10 cellular contexts compared by ENCODE assay signal in genomic region chr12:120625557-120626419, GRCh38. TPM values are rescaled to one million over a fixed set of nuclear protein-coding genes. Genes with fewer than 3 reads are reported as not detected.
A peak's percentile ranks its signal among the peaks of the same experiment; 100 is the strongest.
DNase-seq lines count a peak whose midpoint lies in the region; ATAC-seq, FAIRE-seq and TF ChIP-seq lines count a peak whose summit lies in the region.
"Had no signal": no experiment of that assay in that cellular context is flagged by ENCODE, and none has a peak within 500 bp of the region (broad histone marks: within the 10 kb centered on the region; RNA-seq: fewer than 3 reads in every experiment).

No MANE protein-coding gene starts in this region.

- no peaks in the 10 kb centered on the region for H3K79me2 ChIP-seq in endothelial cell of umbilical vein (ENCODE audit: control insufficient read depth, insufficient read depth, low read length)

- ATAC-seq in GM18858 (IDR thresholded peaks at IDR 0.05; ENCODE audit: unreplicated experiment) (no peak), HG03378 (IDR thresholded peaks at IDR 0.05; ENCODE audit: unreplicated experiment) (no peak), HG02610 (IDR thresholded peaks at IDR 0.05; ENCODE audit: unreplicated experiment) (no peak)

- intact Hi-C loops in endothelial cell of umbilical vein (cut with micrococcal nuclease): no loop called here

- no peaks in the 10 kb centered on the region for H3K9me3 ChIP-seq in endothelial cell of umbilical vein (replicated peaks; ENCODE audit: control insufficient read depth, insufficient read depth, low read length)

- H2AFZ ChIP-seq in endothelial cell of umbilical vein (ENCODE audit: low read depth, low read length): no peak overlapping the region

- no peaks in the 10 kb centered on the region for H3K4me1 ChIP-seq in endothelial cell of umbilical vein (ENCODE audit: control insufficient read depth, extremely low read depth, insufficient read depth, low read length)

- no peaks in the 10 kb centered on the region for H4K20me1 ChIP-seq in endothelial cell of umbilical vein (replicated peaks; ENCODE audit: control insufficient read depth, extremely low read depth, insufficient read depth, low read length)

- POLR2A ChIA-PET in endothelial cell of umbilical vein (lab: Charles Lee): interaction anchor here (0.6 kb wide), 1 partner anchor 24 kb away, joined by 7 read pairs; no protein-coding TSS in a partner anchor

- peak; percentile 31 for FAIRE-seq in endothelial cell of umbilical vein (lab: Jason Lieb, UNC)

- no peak overlapping the region for H3K4me3 ChIP-seq in endothelial cell of umbilical vein (replicated peaks in 1 of 3; ENCODE audit: insufficient read depth in 1 of 3, low read depth in 1 of 3, low read length in 3 of 3)

- peak; percentile 43 for DNase-seq in ACHN
- DNase-seq in GM13977 (ENCODE audit: low spot score): peak; percentile 64
- peak; percentile 5 for DNase-seq in SW480 (ENCODE audit: low spot score)
- DNase-seq in endothelial cell of umbilical vein (ENCODE audit: low read depth, low spot score): no peak
- DNase-seq in NCI-H2029 treated with DMSO at 0.1 percent for 48 hours (lab: John Stamatoyannopoulos, UW): no peak
- DNase-seq: NCI-H524 treated with DMSO at 0.1 percent for 48 hours; stimulated activated naive CD4-positive, alpha-beta T cell had no signal

- TF ChIP-seq CTCF in GM13977 (IDR thresholded peaks at IDR 0.05; ENCODE audit: extremely low read depth, insufficient read depth, missing control alignments): peak; percentile 51
- TF ChIP-seq CTCF in endothelial cell of umbilical vein (IDR thresholded peaks at IDR 0.05; ENCODE audit: extremely low read depth in 1 of 2, insufficient read depth in 1 of 2, low read depth in 1 of 2, low read length in 2 of 2): peak in 1 of 2 donors; percentile 28

- CTCF ChIA-PET in endothelial cell of umbilical vein (lab: Charles Lee): interaction anchor here (0.6 to 2.7 kb wide), 3 partner anchors 23 to 1733 kb away, joined by 3 to 11 read pairs (median 4); no protein-coding TSS in a partner anchor

- H3K36me3 ChIP-seq in endothelial cell of umbilical vein (ENCODE audit: control insufficient read depth in 2 of 2, extremely low read depth in 1 of 2, insufficient read depth in 2 of 2, low read length in 2 of 2): no peaks in the 10 kb centered on the region

- H3K4me2 ChIP-seq in endothelial cell of umbilical vein (ENCODE audit: insufficient read depth, low read length): no peak overlapping the region

- in situ Hi-C loops in ACHN (cut with HindIII; ENCODE audit: low pct_ligation_motif_present, low pct_unique_long_range_greater_than_20kb, low sequenced_read_pairs): no loop called here
- in situ Hi-C loops in GM13977 (cut with MboI; ENCODE audit: low pct_unique_long_range_greater_than_20kb, low sequenced_read_pairs, unreplicated experiment): no loop called here

- H3K27ac ChIP-seq in endothelial cell of umbilical vein (ENCODE audit: insufficient read depth, low read depth, low read length): no peak overlapping the region

- dilution Hi-C loops in endothelial cell of umbilical vein (cut with MboI; ENCODE audit: extremely low pct_ligation_motif_present, low sequenced_read_pairs): no loop called here

- TF ChIP-seq POLR2A in endothelial cell of umbilical vein (IDR thresholded peaks at IDR 0.05; ENCODE audit: low read depth, low read length): no peak

- no peaks in the 10 kb centered on the region for H3K9me1 ChIP-seq in endothelial cell of umbilical vein (replicated peaks; ENCODE audit: control insufficient read depth, extremely low read depth, insufficient read depth, low read length)

- peaks cover 0 to 3% of the 10 kb centered on the region in 2 experiments for H3K27me3 ChIP-seq in endothelial cell of umbilical vein (ENCODE audit: control insufficient read depth in 2 of 2, insufficient read depth in 2 of 2, low read length in 2 of 2)

- no TSS peak for BruUV-seq in endothelial cell of umbilical vein (replicated peaks; lab: Mats Ljungman, UMichigan)

- no peak overlapping the region for H3K9ac ChIP-seq in endothelial cell of umbilical vein (replicated peaks; ENCODE audit: extremely low read depth, insufficient read depth, low read length)

TF ChIP-seq in endothelial cell of umbilical vein, 7 proteins besides CTCF, POLR2A, EP300 and RAD21:
- TF ChIP-seq GATA2 (IDR thresholded peaks at IDR 0.05; ENCODE audit: insufficient read depth, insufficient read length, low read depth, low read length): no peak
- TF ChIP-seq MAX (IDR thresholded peaks at IDR 0.05; ENCODE audit: insufficient read depth, insufficient read length): peak; percentile 7

RNA-seq across cellular contexts. Expression of gene CABP1, which starts 14.6 kb away (rescaled TPM):
- total RNA-seq in endothelial cell of umbilical vein: 0.31 and 0.32 TPM in 2 replicates
- polyA plus RNA-seq in endothelial cell of umbilical vein: 0.07 TPM in 1 of 2 replicates, not detected in the other
- 0.03 TPM in 1 of 2 replicates, not detected in the other for polyA plus RNA-seq in endothelial cell of umbilical vein (2011; cell fraction: cytosol; rRNA removed)
- polyA plus RNA-seq in endothelial cell of umbilical vein (2011; cell fraction: nucleus; rRNA removed): 0.12 and 0.13 TPM in 2 replicates
- polyA plus RNA-seq in endothelial cell of umbilical vein (2012): 0.12 and 0.33 TPM in 2 replicates
- polyA minus RNA-seq in endothelial cell of umbilical vein: not detected in 2 replicates
- polyA minus RNA-seq in endothelial cell of umbilical vein (2011; cell fraction: cytosol; rRNA and poly(A)+ RNA removed): not detected
- not detected in 2 replicates for polyA minus RNA-seq in endothelial cell of umbilical vein (2011; cell fraction: nucleus; rRNA and poly(A)+ RNA removed)

RNA-seq across cellular contexts. Expression of gene POP5, which starts 44.6 kb away (rescaled TPM):
- 25.7 and 30.5 TPM in 2 replicates for total RNA-seq in endothelial cell of umbilical vein
- polyA plus RNA-seq in endothelial cell of umbilical vein: 56.7 and 60.2 TPM in 2 replicates
- 62.8 and 72.3 TPM in 2 replicates for polyA plus RNA-seq in endothelial cell of umbilical vein (2011; cell fraction: cytosol; rRNA removed)
- 49.2 and 66.6 TPM in 2 replicates for polyA plus RNA-seq in endothelial cell of umbilical vein (2011; cell fraction: nucleus; rRNA removed)
- polyA plus RNA-seq in endothelial cell of umbilical vein (2012): 42.8 and 52.7 TPM in 2 replicates
- 15.9 and 19.2 TPM in 2 replicates for polyA minus RNA-seq in endothelial cell of umbilical vein
- polyA minus RNA-seq in endothelial cell of umbilical vein (2011; cell fraction: cytosol; rRNA and poly(A)+ RNA removed): 50.0 TPM
- polyA minus RNA-seq in endothelial cell of umbilical vein (2011; cell fraction: nucleus; rRNA and poly(A)+ RNA removed): 9.8 and 10.7 TPM in 2 replicates

Comparison
In these comparisons a context has a peak if more than half of its experiments do, and no peak if none do; other contexts are left out.
1. DNase-seq: peak in ACHN (single experiment), GM13977 (single experiment) and SW480 (single experiment); none in endothelial cell of umbilical vein (single experiment) and NCI-H2029 treated with DMSO at 0.1 percent for 48 hours (single experiment).